In the genomic region with DNA sequence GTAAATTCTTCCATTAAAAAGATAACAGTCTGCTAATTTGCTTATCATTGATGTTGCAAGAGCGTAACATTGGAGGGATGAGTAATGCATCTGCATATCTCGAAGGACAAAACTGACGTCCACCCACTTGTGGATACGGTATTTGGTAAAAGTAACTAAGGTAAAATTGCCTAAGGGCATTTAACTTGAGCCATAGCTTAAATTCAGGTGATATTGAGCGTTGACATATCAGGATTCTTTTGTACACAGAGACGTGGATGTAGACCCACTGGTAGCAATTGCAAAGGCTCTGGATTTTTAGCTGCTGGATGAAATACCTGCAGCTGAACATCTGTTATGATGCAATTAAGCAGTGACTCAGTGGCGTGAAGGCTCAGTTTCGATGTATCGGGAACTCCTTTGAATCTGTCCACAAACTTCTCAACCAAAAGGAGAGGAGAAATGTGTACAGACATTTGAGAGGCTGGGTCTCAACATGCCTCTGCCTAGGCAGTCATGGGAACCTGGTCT, we compare ENCODE assay signal across 8 cellular contexts.
DNase-seq lines count a peak whose midpoint lies in the region; ATAC-seq lines count a peak whose summit lies in the region.
"Had no signal": no experiment of that assay in that cellular context is flagged by ENCODE, and none has a peak within 500 bp of the region (broad histone marks: within the 10 kb centered on the region; RNA-seq: fewer than 3 reads in every experiment).

No MANE protein-coding gene starts in this region.

- no peaks in the 10 kb centered on the region for H3K27me3 ChIP-seq in effector memory CD4-positive, alpha-beta T cell (replicated peaks; ENCODE audit: control insufficient read depth, insufficient read depth, low read length, poor library complexity, severe bottlenecking)

- H3K4me3 ChIP-seq in effector memory CD4-positive, alpha-beta T cell (ENCODE audit: insufficient read depth, low read depth, low read length, poor library complexity, severe bottlenecking), result no peak overlapping the region
- H3K4me3 ChIP-seq in skeletal muscle cell (ENCODE audit: low read depth, low read length), result no peak overlapping the region

- DNase-seq in HS-5 (ENCODE audit: low read depth) (peak; percentile 60), RPMI7951 (ENCODE audit: low read depth) (peak; percentile 74), skeletal muscle cell (ENCODE audit: low read depth) (peak; percentile 21), GM19238 (ENCODE audit: insufficient read length, low spot score) (no peak)
- no peak for DNase-seq in effector memory CD4-positive, alpha-beta T cell
- DNase-seq: cerebellar nuclear complex had no signal

- no peaks in the 10 kb centered on the region for H3K9me3 ChIP-seq in effector memory CD4-positive, alpha-beta T cell (ENCODE audit: control insufficient read depth, low read length)

- ATAC-seq in GM18502 (IDR thresholded peaks at IDR 0.05; ENCODE audit: poor library complexity, unreplicated experiment), result no peak
- no peak for ATAC-seq in HG02970 (IDR thresholded peaks at IDR 0.05; ENCODE audit: low FRiP score, unreplicated experiment)

- H3K27ac ChIP-seq in effector memory CD4-positive, alpha-beta T cell (ENCODE audit: insufficient read depth, low read length, poor library complexity, severe bottlenecking), result peak overlapping the region; percentile 95

- no peaks in the 10 kb centered on the region for H3K36me3 ChIP-seq in effector memory CD4-positive, alpha-beta T cell (ENCODE audit: control insufficient read depth, insufficient read depth, low read length)

- peaks cover 95% of the 10 kb centered on the region for H3K4me1 ChIP-seq in effector memory CD4-positive, alpha-beta T cell (ENCODE audit: control insufficient read depth, insufficient read depth, low read length, poor library complexity, severe bottlenecking)

Comparison
In these comparisons a context has a peak if more than half of its experiments do, and no peak if none do; other contexts are left out.
1. DNase-seq: peak in HS-5 (single experiment), RPMI7951 (single experiment) and skeletal muscle cell (single experiment); none in effector memory CD4-positive, alpha-beta T cell (0 of 3) and GM19238 (single experiment).